Comparison of ENCODE assay signal across 24 cellular contexts in the genomic region with DNA sequence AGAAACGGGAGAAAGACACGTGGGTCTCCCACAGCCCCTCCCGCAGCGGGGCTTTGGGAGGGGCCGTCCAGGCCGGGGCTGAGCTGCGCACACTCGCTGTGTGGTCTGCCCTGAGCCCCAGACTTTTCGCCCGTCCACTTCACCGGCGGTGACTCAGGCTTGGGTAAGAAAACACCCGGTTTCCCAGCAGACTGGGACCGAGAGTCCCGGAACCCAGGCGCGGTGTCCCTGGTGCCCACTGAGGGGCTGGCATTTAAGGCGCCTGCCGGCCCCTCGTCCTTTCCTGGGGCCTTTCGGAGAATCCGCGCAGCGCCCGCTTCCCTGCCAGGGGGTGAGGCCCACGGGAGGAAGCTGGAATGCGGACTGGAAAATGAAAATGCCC.
DNase-seq lines count a peak whose midpoint lies in the region; ATAC-seq and TF ChIP-seq lines count a peak whose summit lies in the region.
"Had no signal": no experiment of that assay in that cellular context is flagged by ENCODE, and none has a peak within 500 bp of the region (broad histone marks: within the 10 kb centered on the region; RNA-seq: fewer than 3 reads in every experiment).

No MANE protein-coding gene starts in this region.

- H3K27ac ChIP-seq in breast epithelium (no peak overlapping the region), esophagus muscularis mucosa (replicated peaks in 1 of 4) (peak overlapping the region in 1 of 4 donors; percentile 30), trophoblast cell (ENCODE audit: low read depth, low read length) (no peak overlapping the region), vagina (no peak overlapping the region)
- H3K27ac ChIP-seq: 22Rv1, BLaER1, right atrium auricular region had no signal

- H3K27me3 ChIP-seq in breast epithelium (no peaks in the 10 kb centered on the region), esophagus muscularis mucosa (peaks cover 0 to 19% (median 0%) of the 10 kb centered on the region in 4 donors), trophoblast cell (ENCODE audit: insufficient read depth, low read length) (no peaks in the 10 kb centered on the region), vagina (no peaks in the 10 kb centered on the region)
- H3K27me3 ChIP-seq: BLaER1, right atrium auricular region had no signal

- TF ChIP-seq EP300 in esophagus muscularis mucosa (IDR thresholded peaks at IDR 0.05), result no peak

- H3K9ac ChIP-seq in trophoblast cell (ENCODE audit: low read length), result no peak overlapping the region
- H3K9ac ChIP-seq: BLaER1 had no signal

- POLR2A ChIA-PET in MCF 10A (lab: Yijun Ruan, JAX), result interaction anchor here (0.6 kb wide), 1 partner anchor 58 kb away, joined by 3 read pairs; no protein-coding TSS in a partner anchor

- no peak overlapping the region for H4K12ac ChIP-seq in trophoblast cell (ENCODE audit: low read depth, low read length)

- no peak for TF ChIP-seq POLR2A in breast epithelium (IDR thresholded peaks at IDR 0.05)
- no peak for TF ChIP-seq POLR2A in esophagus muscularis mucosa (IDR thresholded peaks at IDR 0.05; ENCODE audit: low read depth)
- TF ChIP-seq POLR2A in vagina (IDR thresholded peaks at IDR 0.05), result no peak

- WGBS in esophagus muscularis mucosa, result 71% methylated on average over 20 of the region's 27 CpGs
- no CpG with 5 or more reads among the region's 27 CpGs for WGBS in trophoblast cell (ENCODE audit: extremely low coverage, insufficient coverage, insufficient read length)

- no peak overlapping the region for H3K4me3 Mint-ChIP-seq in MCF 10A (ENCODE audit: unreplicated experiment)
- H3K4me3 Mint-ChIP-seq: activated T-helper 1 cell treated with anti-CD3 and anti-CD28 coated beads, Interleukin-12 subunit alpha, Interleukin-12 subunit beta, Interleukin-2, Interleukin-4 antibody, amounts not matched to agents 30 ng/mL and 10 ng/mL and 1 ng/mL, durations not matched to agents 14 hours and 24 hours and 36 hours; brain; dendritic cell treated with granulocyte-macrophage colony-stimulating factor and Interleukin-4, amounts not matched to agents 40 ng/mL and 50 ng/mL, for 4 days; IgD-negative memory B cell had no signal

- H3K4me1 ChIP-seq in breast epithelium (no peaks in the 10 kb centered on the region), esophagus muscularis mucosa (no peaks in the 10 kb centered on the region), trophoblast cell (ENCODE audit: control insufficient read depth in 1 of 2, insufficient read depth in 2 of 2, low read length in 2 of 2) (peaks cover 4 to 5% of the 10 kb centered on the region in 2 experiments), vagina (no peaks in the 10 kb centered on the region)
- H3K4me1 ChIP-seq: BLaER1, right atrium auricular region had no signal

- CTCF ChIA-PET in MCF 10A (lab: Yijun Ruan, JAX), result no interaction called here

- H3K4me1 Mint-ChIP-seq in MCF 10A (ENCODE audit: insufficient read depth, unreplicated experiment), result no peaks in the 10 kb centered on the region
- H3K4me1 Mint-ChIP-seq: brain, IgD-negative memory B cell had no signal

- no peak overlapping the region for H3K14ac ChIP-seq in trophoblast cell (ENCODE audit: low read length)

- H3K79me2 ChIP-seq in trophoblast cell (ENCODE audit: control insufficient read depth, insufficient read depth, low read length, poor library complexity), result no peaks in the 10 kb centered on the region

- no peaks in the 10 kb centered on the region for H3K9me3 Mint-ChIP-seq in MCF 10A (ENCODE audit: unreplicated experiment)
- H3K9me3 Mint-ChIP-seq: activated T-helper 1 cell treated with anti-CD3 and anti-CD28 coated beads, Interleukin-12 subunit alpha, Interleukin-12 subunit beta, Interleukin-2, Interleukin-4 antibody, amounts not matched to agents 30 ng/mL and 10 ng/mL and 1 ng/mL, durations not matched to agents 14 hours and 24 hours and 36 hours; dendritic cell treated with granulocyte-macrophage colony-stimulating factor and Interleukin-4, amounts not matched to agents 40 ng/mL and 50 ng/mL, for 4 days had no signal

- H2BK5ac ChIP-seq in trophoblast cell (ENCODE audit: low read depth, low read length, poor library complexity), result no peak overlapping the region

- H3K4me2 ChIP-seq in trophoblast cell (ENCODE audit: low read length), result no peak overlapping the region
- H3K4me2 ChIP-seq: BLaER1 had no signal

- H4K91ac ChIP-seq in trophoblast cell (ENCODE audit: low read depth, low read length), result no peak overlapping the region

- no peak overlapping the region for H2BK120ac ChIP-seq in trophoblast cell (ENCODE audit: insufficient read depth, low read length, poor library complexity)

- no peak overlapping the region for H3K4ac ChIP-seq in trophoblast cell (ENCODE audit: low read depth, low read length)

- no peak for DNase-seq in breast epithelium (ENCODE audit: low spot score in 2 of 2)
- no peak for DNase-seq in MCF 10A (ENCODE audit: unreplicated experiment)
- no peak for DNase-seq in esophagus muscularis mucosa (ENCODE audit: extremely low spot score)
- DNase-seq in trophoblast cell, result no peak
- DNase-seq in vagina (ENCODE audit: extremely low spot score in 2 of 2), result no peak
- DNase-seq in CD1c-positive myeloid dendritic cell (ENCODE audit: extremely low spot score), result no peak
- DNase-seq in D341Med (ENCODE audit: low spot score), result no peak
- DNase-seq: GDM1; H7; MV-4-11; NCI-H2029; NCI-H510A; RPMI8226; stimulated activated CD4-positive, alpha-beta T cell treated with anti-CD3 and anti-CD28 coated beads, Interleukin-1b, Interleukin-23, amount 100 ng/mL, for 48 hours; stimulated activated naive CD8-positive, alpha-beta T cell treated with anti-CD3 and anti-CD28 coated beads, Interleukin-15, Interleukin-2, amounts not matched to agents 100 U/mL and 50 U/mL, for 24 hours had no signal

- ATAC-seq in HG02610 (IDR thresholded peaks at IDR 0.05; ENCODE audit: unreplicated experiment), result no peak
- ATAC-seq: activated naive CD4-positive, alpha-beta T cell treated with anti-CD3 and anti-CD28 coated beads, Interleukin-2, amount 50 U/mL, for 72 hours; stimulated activated naive CD8-positive, alpha-beta T cell treated with anti-CD3 and anti-CD28 coated beads, Interleukin-15, Interleukin-2, amounts not matched to agents 100 U/mL and 50 U/mL, for 24 hours had no signal

- no TSS peak for BruUV-seq in MCF 10A (replicated peaks; lab: Mats Ljungman, UMichigan)

- intact Hi-C loops in breast epithelium (cut with DNase I; ENCODE audit: low total_unique reads), result no loop called here
- intact Hi-C loops in MCF 10A (cut with micrococcal nuclease), result no loop called here
- intact Hi-C loops in esophagus muscularis mucosa (cut with DNase I), result no loop called here
- intact Hi-C loops in vagina (cut with DNase I), result no loop called here

- H3K23ac ChIP-seq in trophoblast cell (ENCODE audit: low read length), result no peak overlapping the region

- H3K9me3 ChIP-seq in breast epithelium (no peaks in the 10 kb centered on the region), esophagus muscularis mucosa (no peaks in the 10 kb centered on the region), trophoblast cell (ENCODE audit: insufficient read depth, low read depth, low read length) (peaks cover 16% of the 10 kb centered on the region), vagina (no peaks in the 10 kb centered on the region)
- H3K9me3 ChIP-seq: BLaER1, right atrium auricular region had no signal

- H3K4me3 ChIP-seq in breast epithelium (peak overlapping the region in 2 of 3 donors; percentile 3 to 11), esophagus muscularis mucosa (peak overlapping the region; percentile 15 to 37 (median 22)), trophoblast cell (ENCODE audit: low read depth, low read length) (no peak overlapping the region), vagina (peak overlapping the region; percentile 28 to 29)
- H3K4me3 ChIP-seq: BLaER1, right atrium auricular region had no signal

- no peak overlapping the region for H3K18ac ChIP-seq in trophoblast cell (ENCODE audit: low read length)

- H3K27ac Mint-ChIP-seq in MCF 10A (ENCODE audit: low read depth, unreplicated experiment), result no peak overlapping the region
- H3K27ac Mint-ChIP-seq: activated naive CD4-positive, alpha-beta T cell treated with anti-CD3 and anti-CD28 coated beads, Interleukin-2, amount 50 U/mL, for 72 hours; activated T-helper 1 cell treated with anti-CD3 and anti-CD28 coated beads, Interleukin-12 subunit alpha, Interleukin-12 subunit beta, Interleukin-2, Interleukin-4 antibody, amounts not matched to agents 30 ng/mL and 10 ng/mL and 1 ng/mL, durations not matched to agents 14 hours and 24 hours and 36 hours; brain; dendritic cell treated with granulocyte-macrophage colony-stimulating factor and Interleukin-4, amounts not matched to agents 40 ng/mL and 50 ng/mL, for 4 days; IgD-negative memory B cell had no signal

- no peak overlapping the region for H2AFZ ChIP-seq in trophoblast cell (ENCODE audit: insufficient read depth, low read length, poor library complexity)

- H4K8ac ChIP-seq in trophoblast cell (ENCODE audit: low read depth, low read length), result no peak overlapping the region

- H3K36me3 ChIP-seq in breast epithelium, result no peaks in the 10 kb centered on the region
- no peaks in the 10 kb centered on the region for H3K36me3 ChIP-seq in esophagus muscularis mucosa
- no peaks in the 10 kb centered on the region for H3K36me3 ChIP-seq in trophoblast cell (ENCODE audit: control insufficient read depth in 1 of 2, insufficient read depth in 2 of 2, low read length in 2 of 2)
- no peaks in the 10 kb centered on the region for H3K36me3 ChIP-seq in vagina
- H3K36me3 ChIP-seq: BLaER1, right atrium auricular region had no signal

- H2AK5ac ChIP-seq in trophoblast cell (ENCODE audit: low read length), result peak overlapping the region; percentile 59

- no peak for TF ChIP-seq CTCF in breast epithelium (IDR thresholded peaks at IDR 0.05)
- no peak for TF ChIP-seq CTCF in MCF 10A (IDR thresholded peaks at IDR 0.05; ENCODE audit: unreplicated experiment)
- no peak for TF ChIP-seq CTCF in esophagus muscularis mucosa (IDR thresholded peaks at IDR 0.05)
- TF ChIP-seq CTCF in vagina (IDR thresholded peaks at IDR 0.05), result no peak

- no peak overlapping the region for H2BK12ac ChIP-seq in trophoblast cell (ENCODE audit: low read length)

- H3K36me3 Mint-ChIP-seq in MCF 10A (ENCODE audit: insufficient read depth, unreplicated experiment), result no peaks in the 10 kb centered on the region
- H3K36me3 Mint-ChIP-seq: activated naive CD4-positive, alpha-beta T cell treated with anti-CD3 and anti-CD28 coated beads, Interleukin-2, amount 50 U/mL, for 72 hours; brain; IgD-negative memory B cell had no signal

- no peaks in the 10 kb centered on the region for H3K27me3 Mint-ChIP-seq in MCF 10A (ENCODE audit: insufficient read depth, unreplicated experiment)
- H3K27me3 Mint-ChIP-seq: dendritic cell treated with granulocyte-macrophage colony-stimulating factor and Interleukin-4, amounts not matched to agents 40 ng/mL and 50 ng/mL, for 4 days; IgD-negative memory B cell had no signal

- H3K79me1 ChIP-seq in trophoblast cell (ENCODE audit: low read length), result peaks cover 1% of the 10 kb centered on the region
